6 cellular contexts compared by ENCODE assay signal in the genomic region with DNA sequence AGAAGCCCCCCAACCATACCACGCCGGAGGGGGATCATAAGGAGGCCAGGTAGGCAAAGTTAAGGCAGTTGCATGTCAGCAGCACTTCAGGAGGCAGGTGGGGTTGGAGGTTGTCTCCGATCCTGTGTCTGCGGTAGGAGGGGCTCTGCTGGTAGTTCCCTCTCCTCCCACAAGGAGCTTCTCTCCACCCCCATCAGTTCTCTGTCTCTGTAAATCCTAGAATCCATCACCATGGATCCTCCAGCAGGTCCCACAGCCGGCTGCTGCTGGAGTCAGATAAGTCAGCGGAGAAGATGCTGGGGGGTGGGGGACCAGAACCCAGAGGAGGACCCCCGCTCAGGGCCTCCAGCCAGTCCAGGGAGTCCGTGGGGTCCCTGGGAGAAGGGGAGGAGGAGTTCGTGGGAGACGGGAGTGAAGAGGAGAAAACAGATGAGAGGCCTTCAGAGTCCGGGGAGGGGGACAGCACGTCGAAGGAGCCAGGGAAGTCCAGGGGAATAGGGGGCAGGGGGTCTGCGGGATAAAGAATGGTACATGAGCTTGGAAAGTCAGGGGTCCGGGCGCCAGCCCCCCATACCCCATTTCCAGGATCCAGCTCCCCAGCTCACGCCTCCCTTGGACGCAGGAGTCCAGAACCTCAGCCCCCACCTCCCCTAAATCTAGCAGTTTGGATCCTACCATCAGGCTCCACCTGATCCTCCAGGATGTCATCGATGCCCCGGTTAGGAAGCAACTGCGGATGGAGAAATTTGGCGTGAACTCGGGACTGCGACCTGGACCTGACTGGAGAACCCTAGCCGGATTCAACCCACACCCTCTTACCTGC. TPM values are rescaled to one million over a fixed set of nuclear protein-coding genes. Genes with fewer than 3 reads are reported as not detected.
A peak's percentile ranks its signal among the peaks of the same experiment; 100 is the strongest.
DNase-seq lines count a peak whose midpoint lies in the region; ATAC-seq lines count a peak whose summit lies in the region.

No MANE protein-coding gene starts in this region.

- peaks cover 21% of the 10 kb centered on the region for H3K4me1 ChIP-seq in Karpas-422 (ENCODE audit: low read length)
- H3K4me1 ChIP-seq in endocrine pancreas (ENCODE audit: control insufficient read depth, insufficient read depth, low read length), result no peaks in the 10 kb centered on the region

- H3K4me2 ChIP-seq in Karpas-422 (ENCODE audit: low read depth, low read length, poor library complexity, severe bottlenecking), result peak overlapping the region; percentile 71

- H3K9me2 ChIP-seq in Karpas-422 (replicated peaks; ENCODE audit: insufficient read depth, low read length), result no peaks in the 10 kb centered on the region

- H3K36me3 ChIP-seq in Karpas-422 (ENCODE audit: insufficient read depth, low read length) (no peaks in the 10 kb centered on the region), endocrine pancreas (ENCODE audit: control insufficient read depth, insufficient read depth, low read length) (no peaks in the 10 kb centered on the region)

- H2AFZ ChIP-seq in Karpas-422 (ENCODE audit: low read length), result peak overlapping the region; percentile 45

- H3K27ac ChIP-seq in Karpas-422 (ENCODE audit: low read length) (no peak overlapping the region), skin epidermis (peak overlapping the region in 13 of 21 experiments; percentile 26 to 90 (median 48))

- H3K9me3 ChIP-seq in Karpas-422 (ENCODE audit: low read length) (peaks cover 5% of the 10 kb centered on the region), endocrine pancreas (ENCODE audit: control insufficient read depth, low read length) (no peaks in the 10 kb centered on the region)

- DNase-seq in AML-193 (lab: John Stamatoyannopoulos, UW), result peak; percentile 0 to 1
- DNase-seq in Karpas-422, result no peak

- peak overlapping the region; percentile 77 for H3K4me3 ChIP-seq in Karpas-422 (ENCODE audit: low read length)
- H3K4me3 ChIP-seq in endocrine pancreas (ENCODE audit: control insufficient read depth, insufficient read depth, low read length), result no peak overlapping the region
- peak overlapping the region; percentile 41 to 67 (median 55) for H3K4me3 ChIP-seq in skin epidermis

- no peak for ATAC-seq in GM21515 (IDR thresholded peaks at IDR 0.05; ENCODE audit: unreplicated experiment)
- no peak for ATAC-seq in GM21786 (IDR thresholded peaks at IDR 0.05; ENCODE audit: unreplicated experiment)

- H3K27me3 ChIP-seq in Karpas-422 (ENCODE audit: low read length) (no peaks in the 10 kb centered on the region), endocrine pancreas (ENCODE audit: control insufficient read depth, insufficient read depth, low read length) (no peaks in the 10 kb centered on the region)

- peak overlapping the region; percentile 78 for H3K9ac ChIP-seq in Karpas-422 (ENCODE audit: low read length)
- H3K9ac ChIP-seq in endocrine pancreas (ENCODE audit: control insufficient read depth, insufficient read depth, low read length), result peak overlapping the region; percentile 16

- peaks cover 9% of the 10 kb centered on the region; the same call in 1 of the 2 replicates for H3K79me2 ChIP-seq in Karpas-422 (ENCODE audit: low read length)

- H4K20me1 ChIP-seq in Karpas-422 (ENCODE audit: insufficient read depth, low read depth, low read length), result no peaks in the 10 kb centered on the region

RNA-seq across cellular contexts. Expression of gene MAMSTR, which starts 6.3 kb away (rescaled TPM):
- 0.58 and 0.78 TPM in 2 replicates for total RNA-seq in Karpas-422 (2014; rRNA removed; shearing (Covaris generic); ENCODE audit: low replicate concordance)

RNA-seq across cellular contexts. Expression of gene FUT2, which starts 17.5 kb away (rescaled TPM):
- total RNA-seq in Karpas-422 (2014; rRNA removed; shearing (Covaris generic); ENCODE audit: low replicate concordance), result not detected in 2 replicates

RNA-seq across cellular contexts. Expression of gene RASIP1, which starts 27.2 kb away (rescaled TPM):
- total RNA-seq in Karpas-422 (2014; rRNA removed; shearing (Covaris generic); ENCODE audit: low replicate concordance), result not detected in 2 replicates

RNA-seq across cellular contexts. Expression of gene IZUMO1, which starts 33.5 kb away (rescaled TPM):
- not detected in 2 replicates for total RNA-seq in Karpas-422 (2014; rRNA removed; shearing (Covaris generic); ENCODE audit: low replicate concordance)

RNA-seq across cellular contexts. Expression of gene FUT1, which starts 39.2 kb away (rescaled TPM):
- total RNA-seq in Karpas-422 (2014; rRNA removed; shearing (Covaris generic); ENCODE audit: low replicate concordance), result not detected in 2 replicates
